Comparison of ENCODE assay signal across 2 cellular contexts in genomic region chr14:102891556-102891955, GRCh38.
TF ChIP-seq lines count a peak whose summit lies in the region.

No MANE protein-coding gene starts in this region.

TF ChIP-seq in IMR-90, 13 proteins besides CTCF, POLR2A, EP300 and RAD21:
- TF ChIP-seq USF2 (IDR thresholded peaks at IDR 0.05; ENCODE audit: low read depth, low read length) (no peak), MAZ (IDR thresholded peaks at IDR 0.05; ENCODE audit: borderline replicate concordance, low read depth, low read length) (no peak), MXI1 (IDR thresholded peaks at IDR 0.05; ENCODE audit: borderline replicate concordance, low read depth, low read length) (peak; percentile 82), FOS (IDR thresholded peaks at IDR 0.05; ENCODE audit: low read depth, low read length) (0 out of 2 replicates have a peak, but pooled peaks have one; percentile 4), SMC3 (IDR thresholded peaks at IDR 0.05; ENCODE audit: low read depth, low read length) (0 out of 2 replicates have a peak, but pooled peaks have one; percentile 9)
TF ChIP-seq in IMR-90: peak in this region for 3.

TF ChIP-seq in endothelial cell of umbilical vein, 7 proteins besides CTCF, POLR2A, EP300 and RAD21:
- no peak for TF ChIP-seq JUN (IDR thresholded peaks at IDR 0.05; ENCODE audit: borderline replicate concordance, insufficient read depth, insufficient read length, low read depth)
- no peak for TF ChIP-seq FOS (IDR thresholded peaks at IDR 0.05; ENCODE audit: borderline replicate concordance, insufficient read depth, low read length)
- TF ChIP-seq POLR2AphosphoS5 (IDR thresholded peaks at IDR 0.05; ENCODE audit: insufficient read depth, low read depth, low read length): no peak
- TF ChIP-seq, protein P1, sequence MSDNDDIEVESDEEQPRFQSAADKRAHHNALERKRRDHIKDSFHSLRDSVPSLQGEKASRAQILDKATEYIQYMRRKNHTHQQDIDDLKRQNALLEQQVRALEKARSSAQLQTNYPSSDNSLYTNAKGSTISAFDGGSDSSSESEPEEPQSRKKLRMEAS (IDR thresholded peaks at IDR 0.05; ENCODE audit: insufficient read depth, insufficient read length): no peak
- no peak for TF ChIP-seq MYC (IDR thresholded peaks at IDR 0.05; ENCODE audit: low read depth, low read length)
- TF ChIP-seq EZH2 (IDR thresholded peaks at IDR 0.05; ENCODE audit: borderline replicate concordance, low read depth, low read length, severe bottlenecking): no peak
